35 cellular contexts compared by ENCODE assay signal in the genomic region with DNA sequence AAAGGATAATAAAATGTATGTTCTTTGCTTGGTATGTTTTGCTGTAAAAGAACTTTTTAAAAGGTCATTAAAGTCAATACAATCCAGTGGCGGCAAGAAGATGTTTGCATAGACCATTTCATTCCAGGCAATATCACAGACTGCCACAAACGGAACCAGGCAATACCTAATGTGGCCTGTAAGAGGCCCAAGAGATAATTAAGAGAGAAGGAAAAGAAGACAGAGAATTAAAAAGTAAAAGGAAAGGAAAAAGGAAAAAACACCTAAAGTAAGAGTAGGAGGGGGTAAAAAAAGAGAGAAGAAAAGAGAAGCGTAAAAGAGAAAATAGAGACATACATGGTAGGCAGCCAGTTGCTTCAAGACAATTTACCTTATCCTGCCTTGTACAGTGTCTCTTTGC.
"Had no signal": no experiment of that assay in that cellular context is flagged by ENCODE, and none has a peak within 500 bp of the region (broad histone marks: within the 10 kb centered on the region; RNA-seq: fewer than 3 reads in every experiment).

No MANE protein-coding gene starts in this region.

- ATAC-seq: activated CD8-positive, alpha-beta memory T cell treated with anti-CD3 and anti-CD28 coated beads, Interleukin-2, amount 10 ng/mL, durations not matched to agents 7 days and 5 days; activated naive CD8-positive, alpha-beta T cell treated with anti-CD3 and anti-CD28 coated beads, Interleukin-2, amount 50 U/mL, for 24 hours; WTC11 had no signal

- H3K4me3 Mint-ChIP-seq: activated CD4-positive, alpha-beta memory T cell treated with anti-CD3 and anti-CD28 coated beads, Interleukin-2, amount 10 ng/mL, durations not matched to agents 7 days and 5 days; activated CD8-positive, alpha-beta memory T cell treated with anti-CD3 and anti-CD28 coated beads, Interleukin-2, amount 10 ng/mL, durations not matched to agents 7 days and 5 days; activated naive CD4-positive, alpha-beta T cell treated with anti-CD3 and anti-CD28 coated beads, Interleukin-2, amount 10 ng/mL, durations not matched to agents 7 days and 5 days; activated naive CD8-positive, alpha-beta T cell; activated naive CD8-positive, alpha-beta T cell treated with anti-CD3 and anti-CD28 coated beads, Interleukin-2, amount 50 U/mL, for 24 hours; brain; T-helper 1 cell treated with Interleukin-12 subunit alpha and Interleukin-12 subunit beta and Interleukin-4 antibody, amounts not matched to agents 30 μg/mL and 1 μg/mL, for 36 hours; T-helper 2 cell treated with Interferon-gamma antibody and Interleukin-4, amounts not matched to agents 5 μg/mL and 100 μg/mL, for 36 hours; WTC11 had no signal

- H3K27me3 Mint-ChIP-seq: activated naive CD8-positive, alpha-beta T cell; activated naive CD8-positive, alpha-beta T cell treated with anti-CD3 and anti-CD28 coated beads, Interleukin-2, amount 50 U/mL, for 24 hours; brain had no signal

- H3K27ac ChIP-seq: Peyer's patch, SJSA1 had no signal

- H3K36me3 ChIP-seq: Peyer's patch, SJSA1 had no signal

- H3K4me2 ChIP-seq: SK-N-SH had no signal

- H3K9me3 Mint-ChIP-seq: activated CD4-positive, alpha-beta memory T cell treated with anti-CD3 and anti-CD28 coated beads, Interleukin-2, amount 10 ng/mL, durations not matched to agents 7 days and 5 days; activated naive CD4-positive, alpha-beta T cell treated with anti-CD3 and anti-CD28 coated beads, Interleukin-2, amount 10 ng/mL, durations not matched to agents 7 days and 5 days; activated naive CD8-positive, alpha-beta T cell treated with anti-CD3 and anti-CD28 coated beads, Interleukin-2, amount 50 U/mL, for 24 hours; T-helper 1 cell treated with Interleukin-12 subunit alpha and Interleukin-12 subunit beta and Interleukin-4 antibody, amounts not matched to agents 30 μg/mL and 1 μg/mL, for 36 hours; T-helper 2 cell treated with Interferon-gamma antibody and Interleukin-4, amounts not matched to agents 5 μg/mL and 100 μg/mL, for 36 hours had no signal

- H3K9ac ChIP-seq: SK-N-SH had no signal

- FAIRE-seq: bronchial epithelial cell, TTC549 had no signal

- H3K36me3 Mint-ChIP-seq: activated CD8-positive, alpha-beta memory T cell treated with anti-CD3 and anti-CD28 coated beads, Interleukin-2, amount 10 ng/mL, durations not matched to agents 7 days and 5 days; activated naive CD4-positive, alpha-beta T cell treated with anti-CD3 and anti-CD28 coated beads, Interleukin-2, amount 10 ng/mL, durations not matched to agents 7 days and 5 days; activated naive CD8-positive, alpha-beta T cell; brain; WTC11 had no signal

- H3K9me3 ChIP-seq: Peyer's patch, SJSA1, SK-N-SH had no signal

- DNase-seq: activated CD4-positive, alpha-beta memory T cell treated with anti-CD3 and anti-CD28 coated beads, Interleukin-2, amount 10 ng/mL, durations not matched to agents 7 days and 5 days; activated CD4-positive, alpha-beta T cell treated with anti-CD3 and anti-CD28 coated beads for 4 hours; activated CD4-positive, alpha-beta T cell treated with anti-CD3 and anti-CD28 coated beads, Interleukin-2, amount 50 U/mL, for 1 hour; activated CD4-positive, CD25-positive, alpha-beta regulatory T cell treated with anti-CD3 and anti-CD28 coated beads, Interleukin-2, amount 50 U/mL, for 72 hours; activated CD8-positive, alpha-beta memory T cell treated with anti-CD3 and anti-CD28 coated beads for 24 hours; activated CD8-positive, alpha-beta memory T cell treated with anti-CD3 and anti-CD28 coated beads, Interleukin-2, amount 10 ng/mL, durations not matched to agents 7 days and 5 days; activated CD8-positive, alpha-beta memory T cell treated with anti-CD3 and anti-CD28 coated beads, Interleukin-2, amount 50 U/mL, for 48 hours; activated effector memory CD4-positive, alpha-beta T cell treated with Interleukin-2 at 50 U/mL for 16 hours; activated naive CD4-positive, alpha-beta T cell treated with anti-CD3 and anti-CD28 coated beads, Interleukin-2, amount 10 ng/mL, durations not matched to agents 7 days and 5 days; activated naive CD8-positive, alpha-beta T cell treated with anti-CD3 and anti-CD28 coated beads, Interleukin-2, amount 50 U/mL, for 24 hours; activated T-cell treated with anti-CD3 and anti-CD28 coated beads, Interleukin-2, amount 50 U/mL, for 48 hours; anterior cingulate cortex; caudate nucleus; cerebellar nuclear complex; Karpas-422; NCI-H1105; NCI-H1417 treated with DMSO at 0.1 percent for 48 hours; NCI-H1694; NCI-H1930; NCI-H2081 treated with DMSO at 0.1 percent for 48 hours; NCI-H226; NCI-H446 treated with DMSO at 0.1 percent for 48 hours; NCI-H524; Peyer's patch; RPMI8226; SHP77 treated with DMSO at 0.1 percent for 48 hours; SK-N-SH had no signal

- H3K27ac Mint-ChIP-seq: activated CD4-positive, alpha-beta memory T cell treated with anti-CD3 and anti-CD28 coated beads, Interleukin-2, amount 10 ng/mL, durations not matched to agents 7 days and 5 days; activated CD8-positive, alpha-beta memory T cell treated with anti-CD3 and anti-CD28 coated beads, Interleukin-2, amount 10 ng/mL, durations not matched to agents 7 days and 5 days; activated naive CD4-positive, alpha-beta T cell treated with anti-CD3 and anti-CD28 coated beads, Interleukin-2, amount 10 ng/mL, durations not matched to agents 7 days and 5 days; activated naive CD8-positive, alpha-beta T cell; activated naive CD8-positive, alpha-beta T cell treated with anti-CD3 and anti-CD28 coated beads, Interleukin-2, amount 50 U/mL, for 24 hours; brain; T-helper 1 cell treated with Interleukin-12 subunit alpha and Interleukin-12 subunit beta and Interleukin-4 antibody, amounts not matched to agents 30 μg/mL and 1 μg/mL, for 36 hours; T-helper 2 cell treated with Interferon-gamma antibody and Interleukin-4, amounts not matched to agents 5 μg/mL and 100 μg/mL, for 36 hours; WTC11 had no signal

- H3K4me3 ChIP-seq: Peyer's patch, SJSA1 had no signal

- H3K4me1 Mint-ChIP-seq: activated CD8-positive, alpha-beta memory T cell treated with anti-CD3 and anti-CD28 coated beads, Interleukin-2, amount 10 ng/mL, durations not matched to agents 7 days and 5 days had no signal

- H3K27me3 ChIP-seq: Peyer's patch, SJSA1 had no signal
